Comparison of ENCODE assay signal across 16 cellular contexts in the genomic region with DNA sequence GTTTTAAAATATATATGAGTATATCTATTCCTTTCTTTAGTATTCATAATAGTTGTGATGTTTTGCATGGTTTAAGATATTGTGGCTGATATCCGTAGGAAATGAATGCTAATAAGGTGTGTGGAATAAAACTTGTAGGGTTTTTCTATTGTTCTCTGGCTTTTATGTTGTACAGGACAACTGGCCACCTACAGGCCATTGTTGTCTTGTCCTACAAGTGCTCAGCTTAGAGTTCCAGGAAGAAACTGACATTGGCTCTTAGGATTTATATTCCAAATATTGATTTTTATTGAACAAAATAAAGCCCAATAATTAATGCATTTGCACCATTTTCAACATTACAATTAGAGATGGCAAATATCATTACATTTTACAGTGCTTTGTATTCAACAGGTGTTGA.
DNase-seq lines count a peak whose midpoint lies in the region; ATAC-seq and TF ChIP-seq lines count a peak whose summit lies in the region.
"Had no signal": no experiment of that assay in that cellular context is flagged by ENCODE, and none has a peak within 500 bp of the region (broad histone marks: within the 10 kb centered on the region; RNA-seq: fewer than 3 reads in every experiment).

No MANE protein-coding gene starts in this region.

- H3K27ac ChIP-seq in PC-3 (ENCODE audit: low read length): no peak overlapping the region
- H3K27ac ChIP-seq in endodermal cell (ENCODE audit: low read depth, low read length): no peak overlapping the region
- H3K27ac ChIP-seq in neural progenitor cell: no peak overlapping the region
- H3K27ac ChIP-seq in spleen: no peak overlapping the region
- H3K27ac ChIP-seq: A549, BLaER1, HL-60 had no signal

- no TSS peak for BruUV-seq in PC-3 (replicated peaks; lab: Mats Ljungman, UMichigan)

- no peak for TF ChIP-seq POLR2A in spleen (IDR thresholded peaks at IDR 0.05)

- H3K9me3 ChIP-seq in PC-3 (ENCODE audit: low read length) (peaks cover 12% of the 10 kb centered on the region), endodermal cell (ENCODE audit: control insufficient read depth, low read length) (peaks cover 6% of the 10 kb centered on the region), neural progenitor cell (ENCODE audit: low read depth) (no peaks in the 10 kb centered on the region), spleen (peaks cover 0 to 13% (median 5%) of the 10 kb centered on the region in 8 donors)
- H3K9me3 ChIP-seq: HAP-1 had no signal

- DNase-seq in ELR (ENCODE audit: low read depth) (peak; percentile 3), PC-3 (no peak), endodermal cell (no peak), neural progenitor cell (ENCODE audit: low spot score) (no peak), spleen (no peak), NCI-H187 treated with DMSO at 0.1 percent for 48 hours (lab: John Stamatoyannopoulos, UW) (no peak), Kasumi-1 (lab: John Stamatoyannopoulos, UW) (no peak)
- DNase-seq: CD4-positive, CD25-positive, alpha-beta regulatory T cell; DMS79; IMR-90; KBM-7 had no signal

- H3K9me3 Mint-ChIP-seq in endodermal cell: peaks cover 4% of the 10 kb centered on the region
- H3K9me3 Mint-ChIP-seq in neural progenitor cell: peaks cover 4% of the 10 kb centered on the region

- H4K20me1 ChIP-seq in PC-3 (ENCODE audit: low read length) (no peaks in the 10 kb centered on the region), neural progenitor cell (ENCODE audit: low read depth) (no peaks in the 10 kb centered on the region)
- H4K20me1 ChIP-seq: BLaER1 had no signal

- peak; percentile 27; the same call in 1 of the 2 replicates for TF ChIP-seq CTCF in PC-3 (conservative IDR thresholded peaks at IDR 0.05; ENCODE audit: low read depth, low read length)
- peak; percentile 65 for TF ChIP-seq CTCF in endodermal cell (conservative IDR thresholded peaks at IDR 0.05)
- TF ChIP-seq CTCF in neural progenitor cell (IDR thresholded peaks at IDR 0.05): peak; percentile 17
- no peak for TF ChIP-seq CTCF in spleen (IDR thresholded peaks at IDR 0.05 in 8 of 11, conservative IDR thresholded peaks at IDR 0.05 in 3 of 11)

- no peaks in the 10 kb centered on the region for H3K36me3 ChIP-seq in PC-3 (ENCODE audit: low read depth, low read length)
- H3K36me3 ChIP-seq in endodermal cell (ENCODE audit: control insufficient read depth, insufficient read depth, low read length): no peaks in the 10 kb centered on the region
- no peaks in the 10 kb centered on the region for H3K36me3 ChIP-seq in neural progenitor cell
- H3K36me3 ChIP-seq in spleen: no peaks in the 10 kb centered on the region
- H3K36me3 ChIP-seq: BLaER1, HAP-1 had no signal

- H3K27me3 ChIP-seq in PC-3 (ENCODE audit: low read length): no peaks in the 10 kb centered on the region
- H3K27me3 ChIP-seq in endodermal cell (ENCODE audit: control insufficient read depth, insufficient read depth, low read length, poor library complexity, severe bottlenecking): no peaks in the 10 kb centered on the region
- H3K27me3 ChIP-seq in neural progenitor cell: no peaks in the 10 kb centered on the region
- no peaks in the 10 kb centered on the region for H3K27me3 ChIP-seq in spleen (replicated peaks in 1 of 7)
- H3K27me3 ChIP-seq: BLaER1 had no signal

- CTCF ChIA-PET in PC-3 (lab: Charles Lee): no interaction called here

- H3K4me2 ChIP-seq in PC-3 (ENCODE audit: low read length) (no peak overlapping the region), neural progenitor cell (no peak overlapping the region)
- H3K4me2 ChIP-seq: A549, BLaER1 had no signal

- no peaks in the 10 kb centered on the region for H3K79me2 ChIP-seq in PC-3 (ENCODE audit: low read length)
- H3K79me2 ChIP-seq in neural progenitor cell (ENCODE audit: low read depth): no peaks in the 10 kb centered on the region

- H2AFZ ChIP-seq in PC-3 (ENCODE audit: low read length) (no peak overlapping the region), neural progenitor cell (replicated peaks) (no peak overlapping the region)

- H3K4me1 Mint-ChIP-seq in endodermal cell (peaks cover 14% of the 10 kb centered on the region), neural progenitor cell (no peaks in the 10 kb centered on the region)
- H3K4me1 Mint-ChIP-seq: CD4-positive, CD25-positive, alpha-beta regulatory T cell had no signal

- ATAC-seq in PC-3 (no peak), GM19328 (IDR thresholded peaks at IDR 0.05; ENCODE audit: unreplicated experiment) (no peak)
- ATAC-seq: A549 had no signal

- no peaks in the 10 kb centered on the region for H3K9me2 ChIP-seq in PC-3 (replicated peaks; ENCODE audit: low read length)

- H3K27ac Mint-ChIP-seq in endodermal cell (no peak overlapping the region), neural progenitor cell (no peak overlapping the region)
- H3K27ac Mint-ChIP-seq: CD4-positive, CD25-positive, alpha-beta regulatory T cell had no signal

- intact Hi-C loops in PC-3 (cut with micrococcal nuclease): no loop called here
- intact Hi-C loops in spleen (cut with DNase I; ENCODE audit: low total_unique reads): no loop called here

- H3K4me1 ChIP-seq in PC-3 (ENCODE audit: insufficient read depth, low read length): no peaks in the 10 kb centered on the region
- H3K4me1 ChIP-seq in endodermal cell (ENCODE audit: control insufficient read depth, insufficient read depth, low read length): peaks cover 9% of the 10 kb centered on the region
- no peaks in the 10 kb centered on the region for H3K4me1 ChIP-seq in neural progenitor cell
- H3K4me1 ChIP-seq in spleen: no peaks in the 10 kb centered on the region
- H3K4me1 ChIP-seq: A549, BLaER1, HAP-1 had no signal

- H3K36me3 Mint-ChIP-seq in endodermal cell (ENCODE audit: low read depth): no peaks in the 10 kb centered on the region
- H3K36me3 Mint-ChIP-seq in neural progenitor cell: no peaks in the 10 kb centered on the region
- H3K36me3 Mint-ChIP-seq: CD4-positive, CD25-positive, alpha-beta regulatory T cell had no signal

- no peak overlapping the region for H3K9ac ChIP-seq in PC-3 (ENCODE audit: low read length)
- H3K9ac ChIP-seq in endodermal cell (ENCODE audit: extremely low read depth, low read length, poor library complexity, severe bottlenecking): no peak overlapping the region
- no peak overlapping the region for H3K9ac ChIP-seq in neural progenitor cell
- H3K9ac ChIP-seq: BLaER1 had no signal

- WGBS in endodermal cell (ENCODE audit: insufficient coverage in 1 of 2, insufficient read length in 1 of 2), 2 experiments: 88% methylated on average over 1 of the region's 1 CpG; no CpG with 5 or more reads in 1 of the 2 experiments
- 71 to 89% (median 73%) methylated on average over 1 of the region's 1 CpG for WGBS in spleen, 5 donors

- H3K4me3 Mint-ChIP-seq in endodermal cell (no peak overlapping the region), neural progenitor cell (no peak overlapping the region)
- H3K4me3 Mint-ChIP-seq: CD4-positive, CD25-positive, alpha-beta regulatory T cell had no signal

- H3F3A ChIP-seq in PC-3 (ENCODE audit: low read length, unreplicated experiment): no peaks in the 10 kb centered on the region
- H3F3A ChIP-seq in neural progenitor cell (ENCODE audit: low read depth): no peaks in the 10 kb centered on the region

- H3K4me3 ChIP-seq in PC-3 (ENCODE audit: low read length) (no peak overlapping the region), endodermal cell (ENCODE audit: low read length) (no peak overlapping the region), neural progenitor cell (no peak overlapping the region), spleen (no peak overlapping the region)
- H3K4me3 ChIP-seq: A549, BLaER1, HAP-1 had no signal

- POLR2A ChIA-PET in PC-3 (lab: Charles Lee; ENCODE audit: unreplicated experiment): no interaction called here

- H3K27me3 Mint-ChIP-seq in endodermal cell (ENCODE audit: insufficient read depth): peaks cover 9% of the 10 kb centered on the region
- H3K27me3 Mint-ChIP-seq in neural progenitor cell (ENCODE audit: insufficient read depth, low read depth): no peaks in the 10 kb centered on the region
- H3K27me3 Mint-ChIP-seq: CD4-positive, CD25-positive, alpha-beta regulatory T cell had no signal

Comparison
In these comparisons a context has a peak if more than half of its experiments do, and no peak if none do; other contexts are left out.
1. CTCF ChIP-seq: peak in PC-3 (single experiment), endodermal cell (single experiment) and neural progenitor cell (single experiment); none in spleen (0 of 11).